ENCODE assay signal across 21 cellular contexts in genomic region chr18:39913790-39914366, GRCh38.
"Had no signal": no experiment of that assay in that cellular context is flagged by ENCODE, and none has a peak within 500 bp of the region (broad histone marks: within the 10 kb centered on the region; RNA-seq: fewer than 3 reads in every experiment).

No MANE protein-coding gene starts in this region.

- H3K9ac ChIP-seq: KMS-11 had no signal

- H3K4me1 Mint-ChIP-seq: activated CD8-positive, alpha-beta memory T cell treated with anti-CD3 and anti-CD28 coated beads, Interleukin-2, amount 10 ng/mL, durations not matched to agents 7 days and 5 days had no signal

- DNase-seq: activated CD4-positive, alpha-beta T cell treated with anti-CD3 and anti-CD28 coated beads for 48 hours; activated CD4-positive, alpha-beta T cell treated with anti-CD3 and anti-CD28 coated beads, Interleukin-2, amount 50 U/mL, for 48 hours; activated CD8-positive, alpha-beta memory T cell treated with anti-CD3 and anti-CD28 coated beads, Interleukin-2, amount 10 ng/mL, durations not matched to agents 7 days and 5 days; activated effector memory CD4-positive, alpha-beta T cell treated with Interleukin-2 at 50 U/mL for 16 hours; activated naive CD4-positive, alpha-beta T cell; activated T-cell treated with anti-CD3 and anti-CD28 coated beads, Interleukin-2, amount 50 U/mL, for 24 hours; brain microvascular endothelial cell; MM.1S; NCI-H1105; NCI-H1436; NCI-H1694 treated with DMSO at 0.1 percent for 48 hours; NCI-H2029 treated with DMSO at 0.1 percent for 48 hours; NCI-H526 treated with DMSO at 0.1 percent for 48 hours; NCI-H82; SIG-M5; T-helper 1 cell; WERI-Rb-1 had no signal

- H3K27me3 Mint-ChIP-seq: activated CD8-positive, alpha-beta memory T cell treated with anti-CD3 and anti-CD28 coated beads, Interleukin-2, amount 10 ng/mL, durations not matched to agents 7 days and 5 days; activated T-cell treated with anti-CD3 and anti-CD28 coated beads, Interleukin-2, amount 50 U/mL, for 24 hours had no signal

- H3K27ac Mint-ChIP-seq: activated CD8-positive, alpha-beta memory T cell treated with anti-CD3 and anti-CD28 coated beads, Interleukin-2, amount 10 ng/mL, durations not matched to agents 7 days and 5 days; activated naive CD4-positive, alpha-beta T cell treated with anti-CD3 and anti-CD28 coated beads, Interleukin-2, amount 50 U/mL, for 72 hours; activated T-cell treated with anti-CD3 and anti-CD28 coated beads, Interleukin-2, amount 50 U/mL, for 24 hours; activated T-helper 1 cell treated with anti-CD3 and anti-CD28 coated beads, Interleukin-12 subunit alpha, Interleukin-12 subunit beta, Interleukin-2, Interleukin-4 antibody, amounts not matched to agents 30 ng/mL and 10 ng/mL and 1 ng/mL, durations not matched to agents 14 hours and 24 hours and 36 hours had no signal

- H3K4me3 Mint-ChIP-seq: activated CD8-positive, alpha-beta memory T cell treated with anti-CD3 and anti-CD28 coated beads, Interleukin-2, amount 10 ng/mL, durations not matched to agents 7 days and 5 days; activated T-cell treated with anti-CD3 and anti-CD28 coated beads, Interleukin-2, amount 50 U/mL, for 24 hours; activated T-helper 1 cell treated with anti-CD3 and anti-CD28 coated beads, Interleukin-12 subunit alpha, Interleukin-12 subunit beta, Interleukin-2, Interleukin-4 antibody, amounts not matched to agents 30 ng/mL and 10 ng/mL and 1 ng/mL, durations not matched to agents 14 hours and 24 hours and 36 hours had no signal

- H3K4me2 ChIP-seq: KMS-11 had no signal

- H3K27ac ChIP-seq: brain microvascular endothelial cell, KMS-11, WERI-Rb-1 had no signal

- H3K27me3 ChIP-seq: brain microvascular endothelial cell had no signal

- ATAC-seq: activated CD4-positive, CD25-positive, alpha-beta regulatory T cell treated with anti-CD3 and anti-CD28 coated beads, Interleukin-2, amount 50 U/mL, for 24 hours; activated CD8-positive, alpha-beta memory T cell treated with anti-CD3 and anti-CD28 coated beads, Interleukin-2, amount 10 ng/mL, durations not matched to agents 7 days and 5 days; activated naive CD4-positive, alpha-beta T cell treated with anti-CD3 and anti-CD28 coated beads, Interleukin-2, amount 50 U/mL, for 72 hours had no signal

- H3K36me3 Mint-ChIP-seq: activated CD8-positive, alpha-beta memory T cell treated with anti-CD3 and anti-CD28 coated beads, Interleukin-2, amount 10 ng/mL, durations not matched to agents 7 days and 5 days; activated naive CD4-positive, alpha-beta T cell treated with anti-CD3 and anti-CD28 coated beads, Interleukin-2, amount 50 U/mL, for 72 hours had no signal
